2 cellular contexts compared by ENCODE assay signal in genomic region chr3:193831495-193832455, GRCh38.
TF ChIP-seq lines count a peak whose summit lies in the region.

No MANE protein-coding gene starts in this region.

TF ChIP-seq in HepG2, 621 proteins besides CTCF, POLR2A, EP300 and RAD21 (continued from another document):
- TF ChIP-seq PAXIP1 (CRISPR knock-in tag; conservative IDR thresholded peaks at IDR 0.05) (no peak), ZNF83 (CRISPR knock-in tag; IDR thresholded peaks at IDR 0.05; ENCODE audit: borderline replicate concordance) (no peak), TRIM24 (CRISPR knock-in tag; IDR thresholded peaks at IDR 0.05) (no peak), AGO1 (IDR thresholded peaks at IDR 0.05; ENCODE audit: low read depth, low read length, poor library complexity, severe bottlenecking) (no peak)

TF ChIP-seq in K562, 482 proteins besides CTCF, POLR2A, EP300 and RAD21 (continued from another document and continues in another):
- TF ChIP-seq ZNF592 (IDR thresholded peaks at IDR 0.05) (peak; percentile 67), NONO (IDR thresholded peaks at IDR 0.05; ENCODE audit: low read depth in 2 of 2, low read length in 1 of 2) (no peak), ZNF764 (CRISPR knock-in tag; IDR thresholded peaks at IDR 0.05; ENCODE audit: low read depth) (no peak), CREBBP (IDR thresholded peaks at IDR 0.05; ENCODE audit: low read depth, low read length) (no peak), RFX1 (IDR thresholded peaks at IDR 0.05) (no peak), ZNF589 (CRISPR knock-in tag; IDR thresholded peaks at IDR 0.05; ENCODE audit: low read depth) (0 out of 2 replicates have a peak, but pooled peaks have one; percentile 39), L3MBTL2 (IDR thresholded peaks at IDR 0.05) (peak; percentile 67; the same call in 1 of the 2 replicates), CBX3 (IDR thresholded peaks at IDR 0.05; ENCODE audit: borderline replicate concordance in 1 of 2, low read length in 2 of 2) (no peak), KDM2B (CRISPR knock-in tag; IDR thresholded peaks at IDR 0.05) (no peak), PREB (CRISPR knock-in tag; IDR thresholded peaks at IDR 0.05) (no peak), IRF2 (CRISPR knock-in tag; IDR thresholded peaks at IDR 0.05) (no peak), ZNF518B (CRISPR knock-in tag; IDR thresholded peaks at IDR 0.05) (no peak), POLR2G (IDR thresholded peaks at IDR 0.05; ENCODE audit: low read depth, low read length) (0 out of 2 replicates have a peak, but pooled peaks have one; percentile 14), TOE1 (IDR thresholded peaks at IDR 0.05; ENCODE audit: borderline replicate concordance) (no peak), TOE1 (CRISPR knock-in tag; IDR thresholded peaks at IDR 0.05; ENCODE audit: borderline replicate concordance, low read depth) (no peak), STAT5A (IDR thresholded peaks at IDR 0.05; ENCODE audit: borderline replicate concordance, low read length) (no peak), CSDE1 (IDR thresholded peaks at IDR 0.05) (no peak), KDM1A (IDR thresholded peaks at IDR 0.05) (no peak), ZNF124 (CRISPR knock-in tag; IDR thresholded peaks at IDR 0.05) (no peak), ZNF12 (CRISPR knock-in tag; IDR thresholded peaks at IDR 0.05) (no peak), MGA (IDR thresholded peaks at IDR 0.05) (peak; percentile 73), MXD1 (CRISPR knock-in tag; IDR thresholded peaks at IDR 0.05; ENCODE audit: borderline replicate concordance, poor library complexity, severe bottlenecking) (no peak), ZNF347 (CRISPR knock-in tag; IDR thresholded peaks at IDR 0.05; ENCODE audit: low read depth) (no peak), ZNF699 (CRISPR knock-in tag; IDR thresholded peaks at IDR 0.05; ENCODE audit: insufficient replicate concordance) (no peak), SLC30A9 (CRISPR knock-in tag; IDR thresholded peaks at IDR 0.05) (no peak), ZNF551 (CRISPR knock-in tag; IDR thresholded peaks at IDR 0.05) (no peak), TSHZ1 (CRISPR knock-in tag; IDR thresholded peaks at IDR 0.05) (0 out of 2 replicates have a peak, but pooled peaks have one; percentile 24), CBX2 (IDR thresholded peaks at IDR 0.05; ENCODE audit: insufficient read depth, low read length, poor library complexity, severe bottlenecking) (no peak), MEF2D (tag; conservative IDR thresholded peaks at IDR 0.05; ENCODE audit: low read depth) (no peak)
